ENCODE assay signal across 1 cellular context in the genomic region with DNA sequence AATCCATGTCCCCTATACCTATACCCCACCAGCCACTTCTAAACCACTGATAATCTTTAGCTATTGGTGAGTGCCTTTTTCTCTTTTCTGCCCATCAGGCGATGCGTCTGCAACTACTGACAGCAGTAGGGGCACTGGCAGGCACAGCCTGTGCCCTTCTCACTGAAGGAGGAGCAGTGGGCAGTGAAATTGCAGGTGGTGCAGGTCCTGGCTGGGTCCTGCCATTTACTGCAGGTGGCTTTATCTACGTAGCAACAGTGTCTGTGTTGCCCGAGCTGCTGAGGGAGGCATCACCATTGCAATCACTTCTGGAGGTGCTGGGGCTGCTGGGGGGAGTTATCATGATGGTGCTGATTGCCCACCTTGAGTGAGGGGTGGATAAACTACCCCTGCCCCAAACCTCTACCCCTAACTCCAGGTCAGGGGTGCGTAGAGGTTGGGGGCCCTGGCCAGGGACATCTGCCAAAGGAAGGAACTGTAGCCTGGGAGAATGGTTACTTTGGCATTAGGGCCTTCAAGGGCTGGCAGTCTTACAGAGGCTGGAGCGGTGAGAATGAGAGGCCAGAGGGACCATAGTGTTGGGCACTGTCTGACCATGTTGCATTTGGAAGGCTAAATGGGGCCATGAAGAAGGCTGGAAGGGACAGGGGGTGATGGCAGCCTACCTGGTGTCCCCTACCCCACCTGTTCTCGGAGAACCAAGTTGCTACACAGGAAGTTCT.
A peak's percentile ranks its signal among the peaks of the same experiment; 100 is the strongest.
TF ChIP-seq lines count a peak whose summit lies in the region.

No MANE protein-coding gene starts in this region.

TF ChIP-seq in HepG2, 621 proteins besides CTCF, POLR2A, EP300 and RAD21:
- TF ChIP-seq AGO2 (optimal IDR thresholded peaks at IDR 0.05; ENCODE audit: low read depth, low read length) (peak; percentile 52), RBM22 (optimal IDR thresholded peaks at IDR 0.05; ENCODE audit: low read length) (peak; percentile 48), CHD4 (IDR thresholded peaks at IDR 0.05; ENCODE audit: borderline replicate concordance, low read length) (0 out of 2 replicates have a peak, but pooled peaks have one; percentile 2), KDM5B (CRISPR knock-in tag; IDR thresholded peaks at IDR 0.05; ENCODE audit: borderline replicate concordance) (0 out of 2 replicates have a peak, but pooled peaks have one; percentile 2), TMF1 (CRISPR knock-in tag; IDR thresholded peaks at IDR 0.05; ENCODE audit: low read depth) (no peak), CAMTA2 (CRISPR knock-in tag; IDR thresholded peaks at IDR 0.05; ENCODE audit: borderline replicate concordance) (0 out of 2 replicates have a peak, but pooled peaks have one; percentile 8), ZSCAN20 (CRISPR knock-in tag; IDR thresholded peaks at IDR 0.05; ENCODE audit: borderline replicate concordance) (no peak), RBFOX2 (IDR thresholded peaks at IDR 0.05; ENCODE audit: low read depth, low read length) (no peak)
TF ChIP-seq in HepG2: peak in this region for 5.
